In the genomic region with DNA sequence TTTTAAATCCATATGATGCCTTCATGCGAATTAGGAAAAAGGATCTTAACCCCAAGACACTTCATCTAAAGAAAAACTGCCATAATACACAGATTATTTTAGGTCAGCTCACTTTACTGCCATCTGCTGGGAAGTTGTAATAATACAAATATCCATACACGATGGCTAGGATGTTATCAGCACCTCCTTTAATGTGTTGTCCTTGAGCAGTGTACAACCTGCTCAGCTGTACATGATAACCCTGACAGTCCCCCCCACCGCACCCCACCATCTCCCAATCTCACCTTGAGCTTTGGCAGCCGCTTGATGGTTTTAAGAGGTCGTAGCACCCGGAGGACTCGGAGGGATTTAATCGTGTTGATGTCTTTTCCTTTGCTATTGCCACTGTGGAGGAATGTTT, we compare ENCODE assay signal across 8 cellular contexts.
A peak's percentile ranks its signal among the peaks of the same experiment; 100 is the strongest.
DNase-seq lines count a peak whose midpoint lies in the region; ATAC-seq, FAIRE-seq and TF ChIP-seq lines count a peak whose summit lies in the region.

No MANE protein-coding gene starts in this region.

- H3K9ac ChIP-seq in mammary epithelial cell (ENCODE audit: insufficient read depth, low read length) = no peak overlapping the region
- no peak overlapping the region for H3K9ac ChIP-seq in HepG2 (ENCODE audit: insufficient read depth, low read depth, low read length)

- TF ChIP-seq CTCF in GM12865 (IDR thresholded peaks at IDR 0.05; ENCODE audit: insufficient read depth, low read depth, low read length, missing control alignments) (peak; percentile 46), mammary epithelial cell (conservative IDR thresholded peaks at IDR 0.05 in 1 of 2, IDR thresholded peaks at IDR 0.05 in 1 of 2; ENCODE audit: extremely low read depth in 1 of 2, insufficient read depth in 1 of 2, low read depth in 1 of 2, low read length in 2 of 2) (peak; percentile 49 to 53), HepG2 (CRISPR knock-in tag; IDR thresholded peaks at IDR 0.05) (peak; percentile 69)

- no peak; the same call in 2 of the 3 replicates for ATAC-seq in HepG2
- ATAC-seq in HG03280 (IDR thresholded peaks at IDR 0.05; ENCODE audit: unreplicated experiment) = no peak
- ATAC-seq in GM19324 (IDR thresholded peaks at IDR 0.05; ENCODE audit: low FRiP score, unreplicated experiment) = no peak

- no peak for TF ChIP-seq POLR2A in HepG2 (IDR thresholded peaks at IDR 0.05; ENCODE audit: insufficient read depth in 1 of 2, low read depth in 2 of 2, low read length in 2 of 2)

- POLR2A ChIA-PET in HepG2 (lab: Yijun Ruan, JAX) = no interaction called here

- H3K27me3 ChIP-seq in mammary epithelial cell (ENCODE audit: insufficient read depth, low read length) (peaks cover 2% of the 10 kb centered on the region), HepG2 (ENCODE audit: control insufficient read depth in 1 of 2, insufficient read depth in 2 of 2, low read length in 2 of 2) (peaks cover 1 to 16% of the 10 kb centered on the region in 2 experiments; a peak in 2 of 5 replicates)

- TF ChIP-seq EP300 in HepG2 (IDR thresholded peaks at IDR 0.05; ENCODE audit: low read depth in 2 of 2, low read length in 2 of 2) = no peak
- TF ChIP-seq EP300 in HepG2 (CRISPR knock-in tag; IDR thresholded peaks at IDR 0.05; ENCODE audit: borderline replicate concordance) = no peak

- FAIRE-seq in HepG2 (lab: Jason Lieb, UNC) = peak; percentile 72

- H3K4me2 ChIP-seq in mammary epithelial cell (ENCODE audit: insufficient read depth, low read depth, low read length) = no peak overlapping the region
- H3K4me2 ChIP-seq in HepG2 (ENCODE audit: low read depth, low read length) = no peak overlapping the region

- intact Hi-C loops in mammary epithelial cell (cut with micrococcal nuclease) = loop anchor here (1.0 to 10.0 kb wide), 5 partner anchors 50 to 284 kb away; partner anchors contain the start of genes NACC1 and TRMT1
- intact Hi-C loops in HepG2 (cut with micrococcal nuclease; ENCODE audit: unreplicated experiment) = loop anchor here (1.0 kb wide), 1 partner anchor 67 kb away; no protein-coding TSS in a partner anchor

- H3K79me2 ChIP-seq in mammary epithelial cell (ENCODE audit: insufficient read depth, low read length) = no peaks in the 10 kb centered on the region
- no peaks in the 10 kb centered on the region for H3K79me2 ChIP-seq in HepG2 (ENCODE audit: insufficient read depth, low read length)

- H2AFZ ChIP-seq in mammary epithelial cell (ENCODE audit: low read depth, low read length) (no peak overlapping the region), HepG2 (ENCODE audit: low read length) (no peak overlapping the region)

- peak; percentile 68 for DNase-seq in AG08395 (ENCODE audit: low spot score)
- DNase-seq in GM12865 (ENCODE audit: low read depth) = peak; percentile 72
- peak; percentile 36 for DNase-seq in NCI-H460 (ENCODE audit: extremely low read depth, low read depth)
- DNase-seq in mammary epithelial cell = peak; percentile 48
- peak; percentile 38 for DNase-seq in HepG2 (ENCODE audit: low spot score)
- DNase-seq in cortex of kidney (lab: John Stamatoyannopoulos, UW) = no peak

- in situ Hi-C loops in mammary epithelial cell (cut with MboI; ENCODE audit: low sequenced_read_pairs in 2 of 2) (loop anchor here (10.0 kb wide), 1 partner anchor 288 kb away; no protein-coding TSS in a partner anchor), HepG2 (cut with HindIII; ENCODE audit: extremely low pct_ligation_motif_present, low pct_unique_long_range_greater_than_20kb) (loop anchor here (10.0 kb wide), 1 partner anchor 288 kb away; no protein-coding TSS in a partner anchor)

- H3K4me1 ChIP-seq in mammary epithelial cell (ENCODE audit: insufficient read depth, low read length) (peaks cover 16% of the 10 kb centered on the region), HepG2 (ENCODE audit: insufficient read depth, low read length) (no peaks in the 10 kb centered on the region)

- H3K9me3 ChIP-seq in mammary epithelial cell (replicated peaks; ENCODE audit: insufficient read depth, low read length) (no peaks in the 10 kb centered on the region), HepG2 (ENCODE audit: low read length) (no peaks in the 10 kb centered on the region)

- H3K27ac ChIP-seq in mammary epithelial cell (ENCODE audit: insufficient read depth, low read depth, low read length) = no peak overlapping the region
- H3K27ac ChIP-seq in HepG2 (ENCODE audit: extremely low read length, insufficient read depth, low read length) = no peak overlapping the region

- no TSS peak for BruUV-seq in mammary epithelial cell (replicated peaks; lab: Mats Ljungman, UMichigan)
- BruUV-seq in HepG2 (replicated peaks; lab: Mats Ljungman, UMichigan) = no TSS peak

- no peak for TF ChIP-seq RAD21 in HepG2 (CRISPR knock-in tag; IDR thresholded peaks at IDR 0.05)

- no peak overlapping the region for H3K4me3 ChIP-seq in GM12865 (ENCODE audit: low read depth, low read length)
- H3K4me3 ChIP-seq in mammary epithelial cell (replicated peaks in 1 of 3; ENCODE audit: insufficient read depth in 1 of 3, low read depth in 2 of 3, low read length in 3 of 3) = no peak overlapping the region
- no peak overlapping the region for H3K4me3 ChIP-seq in HepG2 (replicated peaks in 1 of 3; ENCODE audit: insufficient read depth in 1 of 3, low read depth in 2 of 3, low read length in 3 of 3)

- 43% methylated on average over 8 of the region's 8 CpGs for WGBS in mammary epithelial cell (ENCODE audit: low coverage, missing lambda C conversion rate)
- 38% methylated on average over 8 of the region's 8 CpGs for WGBS in HepG2 (ENCODE audit: low lambda C conversion rate)

- H3K36me3 ChIP-seq in mammary epithelial cell (ENCODE audit: insufficient read depth, low read length) (no peaks in the 10 kb centered on the region), HepG2 (replicated peaks in 1 of 2; ENCODE audit: control insufficient read depth in 1 of 2, insufficient read depth in 2 of 2, low read length in 2 of 2) (no peaks in the 10 kb centered on the region)

- dilution Hi-C loops in mammary epithelial cell (cut with HindIII; ENCODE audit: low sequenced_read_pairs) = loop anchor here (5.0 kb wide), 2 partner anchors 110 to 190 kb away; partner anchors contain the start of genes IER2 and STX10

- H4K20me1 ChIP-seq in mammary epithelial cell (ENCODE audit: insufficient read depth, low read length) = no peaks in the 10 kb centered on the region
- no peaks in the 10 kb centered on the region for H4K20me1 ChIP-seq in HepG2 (ENCODE audit: insufficient read depth, low read length)

- CTCF ChIA-PET in mammary epithelial cell (lab: Charles Lee; ENCODE audit: low non-redundant PET) (interaction anchor here (0.5 to 1.0 kb wide), 3 partner anchors 137 to 285 kb away, joined by 3 to 5 read pairs (median 4); no protein-coding TSS in a partner anchor), HepG2 (lab: Yijun Ruan, JAX; ENCODE audit: low intra/inter-chr PET ratio, low total read pairs) (interaction anchor here (2.1 to 2.6 kb wide), 2 partner anchors 67 to 285 kb away, joined by 6 to 15 read pairs; no protein-coding TSS in a partner anchor)

TF ChIP-seq in HepG2, 621 proteins besides CTCF, POLR2A, EP300 and RAD21:
- peak; percentile 59 for TF ChIP-seq SMC3 (IDR thresholded peaks at IDR 0.05; ENCODE audit: low read length)
- TF ChIP-seq SAP130 (CRISPR knock-in tag; IDR thresholded peaks at IDR 0.05; ENCODE audit: low read depth) = no peak
- peak; percentile 71 for TF ChIP-seq ZMYM3 (CRISPR knock-in tag; IDR thresholded peaks at IDR 0.05)
- TF ChIP-seq ZNF879 (CRISPR knock-in tag; IDR thresholded peaks at IDR 0.05) = no peak
- peak; percentile 57 for TF ChIP-seq STAG1 (CRISPR knock-in tag; IDR thresholded peaks at IDR 0.05)
- TF ChIP-seq CEBPG (CRISPR knock-in tag; IDR thresholded peaks at IDR 0.05) = no peak
